Comparison of ENCODE assay signal across 1 cellular context in the genomic region with DNA sequence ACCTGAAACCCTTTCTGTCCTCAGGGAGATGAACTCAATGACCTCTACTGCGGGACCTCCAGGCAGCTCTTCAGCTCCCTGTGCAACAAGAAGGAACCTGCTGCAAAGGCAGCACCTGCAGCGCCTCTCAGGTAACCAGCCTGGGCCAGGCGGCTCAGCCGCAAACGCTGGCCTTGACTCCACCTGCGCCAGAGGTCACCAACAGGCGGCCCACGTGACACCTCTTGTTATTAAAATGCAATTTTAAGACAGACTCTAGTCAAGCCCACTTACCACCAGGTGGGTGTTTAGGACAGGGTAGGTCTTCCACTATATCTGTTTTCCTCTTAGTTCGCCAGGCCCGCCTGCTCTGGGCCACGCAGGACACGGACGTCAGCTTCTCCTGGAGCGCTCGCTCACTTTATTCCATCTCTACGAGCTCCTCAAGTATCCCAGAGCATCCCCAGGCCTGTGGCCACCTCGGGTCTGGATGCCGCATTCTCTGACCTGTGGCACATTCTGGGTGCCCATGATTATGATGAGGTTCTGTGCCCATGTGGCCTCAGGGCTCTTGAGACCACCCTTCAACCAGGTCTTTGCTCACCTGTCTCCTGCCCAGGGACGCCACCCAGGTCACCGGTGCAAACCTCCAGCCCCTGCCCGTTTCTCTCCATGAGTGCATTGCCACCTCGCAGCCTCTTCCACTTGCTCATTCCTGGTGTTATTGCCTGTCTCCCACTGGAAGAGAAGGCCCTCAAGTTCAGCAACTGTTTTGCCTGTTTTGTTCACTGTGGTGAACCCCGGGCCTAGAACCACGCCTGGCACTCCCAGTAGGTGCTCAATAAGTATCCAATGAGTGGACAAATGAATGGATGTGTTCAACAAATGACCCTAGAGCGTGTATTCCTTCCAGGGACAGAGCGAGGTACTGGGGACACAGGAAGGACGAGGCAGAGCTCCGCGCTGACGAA.
TF ChIP-seq lines count a peak whose summit lies in the region.

No MANE protein-coding gene starts in this region.

TF ChIP-seq in WTC11, 78 proteins besides CTCF, POLR2A, EP300 and RAD21 (continued from another document):
- TF ChIP-seq, protein P1, sequence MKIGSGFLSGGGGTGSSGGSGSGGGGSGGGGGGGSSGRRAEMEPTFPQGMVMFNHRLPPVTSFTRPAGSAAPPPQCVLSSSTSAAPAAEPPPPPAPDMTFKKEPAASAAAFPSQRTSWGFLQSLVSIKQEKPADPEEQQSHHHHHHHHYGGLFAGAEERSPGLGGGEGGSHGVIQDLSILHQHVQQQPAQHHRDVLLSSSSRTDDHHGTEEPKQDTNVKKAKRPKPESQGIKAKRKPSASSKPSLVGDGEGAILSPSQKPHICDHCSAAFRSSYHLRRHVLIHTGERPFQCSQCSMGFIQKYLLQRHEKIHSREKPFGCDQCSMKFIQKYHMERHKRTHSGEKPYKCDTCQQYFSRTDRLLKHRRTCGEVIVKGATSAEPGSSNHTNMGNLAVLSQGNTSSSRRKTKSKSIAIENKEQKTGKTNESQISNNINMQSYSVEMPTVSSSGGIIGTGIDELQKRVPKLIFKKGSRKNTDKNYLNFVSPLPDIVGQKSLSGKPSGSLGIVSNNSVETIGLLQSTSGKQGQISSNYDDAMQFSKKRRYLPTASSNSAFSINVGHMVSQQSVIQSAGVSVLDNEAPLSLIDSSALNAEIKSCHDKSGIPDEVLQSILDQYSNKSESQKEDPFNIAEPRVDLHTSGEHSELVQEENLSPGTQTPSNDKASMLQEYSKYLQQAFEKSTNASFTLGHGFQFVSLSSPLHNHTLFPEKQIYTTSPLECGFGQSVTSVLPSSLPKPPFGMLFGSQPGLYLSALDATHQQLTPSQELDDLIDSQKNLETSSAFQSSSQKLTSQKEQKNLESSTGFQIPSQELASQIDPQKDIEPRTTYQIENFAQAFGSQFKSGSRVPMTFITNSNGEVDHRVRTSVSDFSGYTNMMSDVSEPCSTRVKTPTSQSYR (CRISPR knock-in tag; IDR thresholded peaks at IDR 0.05), result no peak
TF ChIP-seq in WTC11: peak in this region for 2.
